8 cellular contexts compared by ENCODE assay signal in genomic region chr1:166166701-166167394, GRCh38. TPM values are rescaled to one million over a fixed set of nuclear protein-coding genes. Genes with fewer than 3 reads are reported as not detected.
A peak's percentile ranks its signal among the peaks of the same experiment; 100 is the strongest.
DNase-seq lines count a peak whose midpoint lies in the region; ATAC-seq, FAIRE-seq and TF ChIP-seq lines count a peak whose summit lies in the region.

TSS of gene FAM78B (minus strand) at chr1:166167001. CDS start at chr1:166166248, 753 bp downstream.

- H3K4me2 ChIP-seq in HepG2 (ENCODE audit: low read depth, low read length) = peak within 1 kb of the TSS; percentile 78

- no TSS peak for BruUV-seq in HepG2 (replicated peaks; lab: Mats Ljungman, UMichigan)

- peak within 1 kb of the TSS; percentile 50 for H3K27ac Mint-ChIP-seq in activated CD4-positive, alpha-beta T cell treated with anti-CD3 and anti-CD28 coated beads, Interleukin-2, amount 10 ng/mL, durations not matched to agents 24 days and 14 days

- H4K20me1 ChIP-seq in HepG2 (ENCODE audit: insufficient read depth, low read length) = no peaks in the 10 kb centered on the region

- WGBS in HepG2 (ENCODE audit: low lambda C conversion rate) = 0% methylated on average over 1 of the region's 60 CpGs

- H3K9me3 Mint-ChIP-seq in activated CD4-positive, alpha-beta T cell treated with anti-CD3 and anti-CD28 coated beads, Interleukin-2, amount 10 ng/mL, durations not matched to agents 24 days and 14 days = no peaks in the 10 kb centered on the region

- intact Hi-C loops in activated CD4-positive, alpha-beta T cell treated with anti-CD3 and anti-CD28 coated beads, Interleukin-2, amount 10 ng/mL, durations not matched to agents 24 days and 14 days (cut with micrococcal nuclease) = loop anchor here (10.0 kb wide), 1 partner anchor 808 kb away; the partner anchor contains the start of gene ILDR2
- intact Hi-C loops in HepG2 (cut with micrococcal nuclease; ENCODE audit: unreplicated experiment) = loop anchor here (5.0 kb wide), 1 partner anchor 245 kb away; no protein-coding TSS in a partner anchor

- DNase-seq in SIG-M5 treated with dmso at 0.1 percent for 504 hours (lab: John Stamatoyannopoulos, UW; ENCODE audit: unreplicated experiment) (peak; percentile 62), SIG-M5 (lab: John Stamatoyannopoulos, UW) (no peak), NCI-H226 (peak; percentile 58), dermis microvascular lymphatic vessel endothelial cell (ENCODE audit: low read depth in 2 of 2) (peak; percentile 50 to 65), HepG2 (ENCODE audit: low spot score) (peak; percentile 54)
- peak; percentile 84 for DNase-seq in activated CD4-positive, alpha-beta T cell treated with anti-CD3 and anti-CD28 coated beads, Interleukin-2, amount 10 ng/mL, durations not matched to agents 24 days and 14 days
- peak; percentile 60 for DNase-seq in stimulated activated CD4-positive, alpha-beta T cell treated with anti-CD3 and anti-CD28 coated beads, Interleukin-4, amount 100 ng/mL, for 24 hours

- no peak for TF ChIP-seq CTCF in HepG2 (CRISPR knock-in tag; IDR thresholded peaks at IDR 0.05)

- peaks cover 55% of the 10 kb centered on the region for H3K27me3 Mint-ChIP-seq in activated CD4-positive, alpha-beta T cell treated with anti-CD3 and anti-CD28 coated beads, Interleukin-2, amount 10 ng/mL, durations not matched to agents 24 days and 14 days

- H3K79me2 ChIP-seq in HepG2 (ENCODE audit: insufficient read depth, low read length) = no peaks in the 10 kb centered on the region

- peaks cover 17% of the 10 kb centered on the region for H3K4me1 ChIP-seq in HepG2 (ENCODE audit: insufficient read depth, low read length)

- H3K4me3 ChIP-seq in HepG2 (replicated peaks in 1 of 3; ENCODE audit: insufficient read depth in 1 of 3, low read depth in 2 of 3, low read length in 3 of 3) = peak within 1 kb of the TSS; percentile 49 to 69 (median 64)

- TF ChIP-seq POLR2A in HepG2 (IDR thresholded peaks at IDR 0.05; ENCODE audit: insufficient read depth in 1 of 2, low read depth in 2 of 2, low read length in 2 of 2) = no peak

- ATAC-seq in HG02885 (IDR thresholded peaks at IDR 0.05; ENCODE audit: poor library complexity, unreplicated experiment) = peak; percentile 52
- ATAC-seq in HepG2 = peak; percentile 89

- H3K4me1 Mint-ChIP-seq in activated CD4-positive, alpha-beta T cell treated with anti-CD3 and anti-CD28 coated beads, Interleukin-2, amount 10 ng/mL, durations not matched to agents 24 days and 14 days = peaks cover 21% of the 10 kb centered on the region

- no peaks in the 10 kb centered on the region for H3K9me3 ChIP-seq in HepG2 (ENCODE audit: low read length)

- H2AFZ ChIP-seq in HepG2 (ENCODE audit: low read length) = peak within 1 kb of the TSS; percentile 85

- peak within 1 kb of the TSS; percentile 49; the same call in 1 of the 2 replicates for H3K9ac ChIP-seq in HepG2 (ENCODE audit: insufficient read depth, low read depth, low read length)

- CTCF ChIA-PET in HepG2 (lab: Yijun Ruan, JAX; ENCODE audit: low intra/inter-chr PET ratio, low total read pairs) = no interaction called here

- H3K27me3 ChIP-seq in HepG2 (ENCODE audit: control insufficient read depth in 1 of 2, insufficient read depth in 2 of 2, low read length in 2 of 2) = peaks cover 2 to 27% of the 10 kb centered on the region in 2 experiments; a peak in 3 of 5 replicates

- peak within 1 kb of the TSS; percentile 83 for H3K4me3 Mint-ChIP-seq in activated CD4-positive, alpha-beta T cell treated with anti-CD3 and anti-CD28 coated beads, Interleukin-2, amount 10 ng/mL, durations not matched to agents 24 days and 14 days

- no peaks in the 10 kb centered on the region for H3K36me3 Mint-ChIP-seq in activated CD4-positive, alpha-beta T cell treated with anti-CD3 and anti-CD28 coated beads, Interleukin-2, amount 10 ng/mL, durations not matched to agents 24 days and 14 days (ENCODE audit: low read depth)

- FAIRE-seq in HepG2 (lab: Jason Lieb, UNC) = no peak

- TF ChIP-seq RAD21 in HepG2 (CRISPR knock-in tag; IDR thresholded peaks at IDR 0.05) = no peak

- TF ChIP-seq EP300 in HepG2 (IDR thresholded peaks at IDR 0.05; ENCODE audit: low read depth in 2 of 2, low read length in 2 of 2) = no peak
- TF ChIP-seq EP300 in HepG2 (CRISPR knock-in tag; IDR thresholded peaks at IDR 0.05; ENCODE audit: borderline replicate concordance) = no peak

- POLR2A ChIA-PET in HepG2 (lab: Yijun Ruan, JAX) = interaction anchor here (0.8 kb wide), 1 partner anchor 323 kb away, joined by 3 read pairs; no protein-coding TSS in a partner anchor

- no peak within 1 kb of the TSS for H3K27ac ChIP-seq in HepG2 (ENCODE audit: extremely low read length, insufficient read depth, low read length)

- no peaks in the 10 kb centered on the region for H3K36me3 ChIP-seq in HepG2 (replicated peaks in 1 of 2; ENCODE audit: control insufficient read depth in 1 of 2, insufficient read depth in 2 of 2, low read length in 2 of 2)

- in situ Hi-C loops in HepG2 (cut with HindIII; ENCODE audit: extremely low pct_ligation_motif_present, low pct_unique_long_range_greater_than_20kb) = loop anchor here (25.0 kb wide), 1 partner anchor 455 kb away; no protein-coding TSS in a partner anchor

TF ChIP-seq in HepG2, 621 proteins besides CTCF, POLR2A, EP300 and RAD21 (continues in another document):
- TF ChIP-seq RNF2 (conservative IDR thresholded peaks at IDR 0.05; ENCODE audit: low read depth) = 0 out of 2 replicates have a peak, but pooled peaks have one; percentile 44
- TF ChIP-seq ZNF687 (CRISPR knock-in tag; IDR thresholded peaks at IDR 0.05) = 0 out of 2 replicates have a peak, but pooled peaks have one; percentile 30
- peak; percentile 46 for TF ChIP-seq GABPB1 (CRISPR knock-in tag; IDR thresholded peaks at IDR 0.05)
- no peak for TF ChIP-seq PHF8 (CRISPR knock-in tag; IDR thresholded peaks at IDR 0.05)
- no peak for TF ChIP-seq REL (CRISPR knock-in tag; conservative IDR thresholded peaks at IDR 0.05)
- TF ChIP-seq ZNF740 (CRISPR knock-in tag; IDR thresholded peaks at IDR 0.05) = peak; percentile 88; the same call in 1 of the 2 replicates

RNA-seq across cellular contexts. Expression of gene FAM78B, which starts in this region (rescaled TPM):
- total RNA-seq in activated CD4-positive, alpha-beta T cell treated with anti-CD3 and anti-CD28 coated beads, Interleukin-2, amount 10 ng/mL, durations not matched to agents 24 days and 14 days = 1.6 and 1.9 TPM in 2 replicates
- 0.26 and 0.38 TPM in 2 replicates for total RNA-seq in dermis microvascular lymphatic vessel endothelial cell
- total RNA-seq in HepG2 (2016; rRNA removed; fragmentation: Illumina TruSeq; extraction: Trizol) = 0.29 and 0.31 TPM in 2 replicates
- total RNA-seq in HepG2 (2016; cell fraction: cytosol; rRNA removed; fragmentation: Illumina TruSeq; extraction: Trizol; ENCODE audit: low read depth) = 0.26 and 0.30 TPM in 2 replicates
- 0.30 and 0.34 TPM in 2 replicates for total RNA-seq in HepG2 (2016; cell fraction: insoluble cytoplasmic fraction; rRNA removed; fragmentation: Illumina TruSeq; extraction: Trizol)
- total RNA-seq in HepG2 (2016; cell fraction: membrane; rRNA removed; fragmentation: Illumina TruSeq; extraction: Trizol) = 0.56 and 0.65 TPM in 2 replicates
- total RNA-seq in HepG2 (2016; cell fraction: nucleus; rRNA removed; fragmentation: Illumina TruSeq; extraction: Trizol) = 0.59 and 0.60 TPM in 2 replicates
- polyA plus RNA-seq in HepG2 (2011; rRNA removed) = 0.10 and 0.22 TPM in 2 replicates
- 0.08 and 0.15 TPM in 2 replicates for polyA plus RNA-seq in HepG2 (2011; cell fraction: cytosol; rRNA removed)
- polyA plus RNA-seq in HepG2 (2011; cell fraction: nucleus; rRNA removed) = 0.13 and 0.21 TPM in 2 replicates
- 0.09 TPM in 1 of 2 replicates, not detected in the other for polyA plus RNA-seq in HepG2 (2012)
- 0.40 and 0.63 TPM in 2 replicates for polyA plus RNA-seq in HepG2 (2016; cell fraction: cytosol; fragmentation: Illumina TruSeq; extraction: Trizol; ENCODE audit: low read depth)
- 0.29 and 0.36 TPM in 2 replicates for polyA plus RNA-seq in HepG2 (2016; cell fraction: insoluble cytoplasmic fraction; fragmentation: Illumina TruSeq; extraction: Trizol; ENCODE audit: low read depth)
- 0.38 and 0.53 TPM in 2 replicates for polyA plus RNA-seq in HepG2 (2016; cell fraction: membrane; fragmentation: Illumina TruSeq; extraction: Trizol; ENCODE audit: low read depth)
- 0.73 and 0.78 TPM in 2 replicates for polyA plus RNA-seq in HepG2 (2016; cell fraction: nucleus; fragmentation: Illumina TruSeq; extraction: Trizol; ENCODE audit: insufficient read depth, low read depth)
- polyA minus RNA-seq in HepG2 (2011; rRNA and poly(A)+ RNA removed; ENCODE audit: low replicate concordance) = 0.54 TPM in 1 of 2 replicates, not detected in the other
- polyA minus RNA-seq in HepG2 (2011; cell fraction: cytosol; rRNA and poly(A)+ RNA removed) = not detected in 2 replicates
- 0.37 and 0.52 TPM in 2 replicates for polyA minus RNA-seq in HepG2 (2011; cell fraction: nucleus; rRNA and poly(A)+ RNA removed)

Comparison
In these comparisons a context has a peak if more than half of its experiments do, and no peak if none do; other contexts are left out.
1. Peak in DNase-seq in dermis microvascular lymphatic vessel endothelial cell; RNA of the gene not detected or under 1 TPM.
2. Peak in DNase-seq, ATAC-seq, H3K4me3 ChIP-seq, H3K9ac ChIP-seq and H3K4me2 ChIP-seq in HepG2; RNA of the gene not detected or under 1 TPM.